35 cellular contexts compared by ENCODE assay signal in genomic region chr11:131465056-131465455, GRCh38.
"Had no signal": no experiment of that assay in that cellular context is flagged by ENCODE, and none has a peak within 500 bp of the region (broad histone marks: within the 10 kb centered on the region; RNA-seq: fewer than 3 reads in every experiment).

No MANE protein-coding gene starts in this region.

- H3K9me3 ChIP-seq: adrenal gland, ascending aorta, breast epithelium had no signal

- H3K4me1 Mint-ChIP-seq: activated B cell treated with CpG ODN at 0.5 μM for 24 hours; activated CD4-positive, alpha-beta T cell treated with anti-CD3 and anti-CD28 coated beads, Interleukin-2, amount 10 ng/mL, durations not matched to agents 24 days and 14 days; activated naive CD8-positive, alpha-beta T cell treated with anti-CD3 and anti-CD28 coated beads for 36 hours; activated T-helper 17 cell treated with anti-CD3 and anti-CD28 coated beads, Interleukin-2, amount 50 U/mL, for 72 hours had no signal

- H3K27ac Mint-ChIP-seq: activated B cell treated with CpG ODN at 0.5 μM for 24 hours; activated CD4-positive, alpha-beta memory T cell treated with anti-CD3 and anti-CD28 coated beads for 36 hours; activated CD4-positive, alpha-beta T cell treated with anti-CD3 and anti-CD28 coated beads, Interleukin-2, amount 10 ng/mL, durations not matched to agents 24 days and 14 days; activated CD8-positive, alpha-beta T cell treated with anti-CD3 and anti-CD28 coated beads for 36 hours; activated naive CD4-positive, alpha-beta T cell treated with anti-CD3 and anti-CD28 coated beads for 36 hours; activated naive CD4-positive, alpha-beta T cell treated with anti-CD3 and anti-CD28 coated beads, Interleukin-2, amount 50 U/mL, for 72 hours; activated naive CD8-positive, alpha-beta T cell treated with anti-CD3 and anti-CD28 coated beads for 36 hours; activated T-cell treated with anti-CD3 and anti-CD28 coated beads, Interleukin-2, amount 50 U/mL, for 72 hours; activated T-helper 1 cell treated with anti-CD3 and anti-CD28 coated beads, Interleukin-12 subunit alpha, Interleukin-12 subunit beta, Interleukin-2, Interleukin-4 antibody, amounts not matched to agents 30 ng/mL and 10 ng/mL and 1 ng/mL, durations not matched to agents 14 hours and 24 hours and 36 hours; activated T-helper 17 cell treated with anti-CD3 and anti-CD28 coated beads, Interleukin-2, amount 50 U/mL, for 72 hours; T-helper 1 cell treated with Interleukin-12 subunit alpha and Interleukin-12 subunit beta and Interleukin-4 antibody, amounts not matched to agents 30 μg/mL and 1 μg/mL, for 36 hours; T-helper 2 cell treated with Interferon-gamma antibody and Interleukin-4, amounts not matched to agents 5 μg/mL and 100 μg/mL, for 36 hours had no signal

- H3K36me3 ChIP-seq: adrenal gland, ascending aorta, brain microvascular endothelial cell, breast epithelium had no signal

- H3K27me3 ChIP-seq: adrenal gland, ascending aorta, brain microvascular endothelial cell had no signal

- H3K9me3 Mint-ChIP-seq: activated B cell treated with CpG ODN at 0.5 μM for 24 hours; activated CD4-positive, alpha-beta memory T cell treated with anti-CD3 and anti-CD28 coated beads for 36 hours; activated CD4-positive, alpha-beta T cell treated with anti-CD3 and anti-CD28 coated beads, Interleukin-2, amount 10 ng/mL, durations not matched to agents 24 days and 14 days; activated CD8-positive, alpha-beta T cell treated with anti-CD3 and anti-CD28 coated beads for 36 hours; activated naive CD4-positive, alpha-beta T cell treated with anti-CD3 and anti-CD28 coated beads for 36 hours; activated naive CD4-positive, alpha-beta T cell treated with anti-CD3 and anti-CD28 coated beads, Interleukin-2, amount 50 U/mL, for 72 hours; activated naive CD8-positive, alpha-beta T cell treated with anti-CD3 and anti-CD28 coated beads for 36 hours; activated T-cell treated with anti-CD3 and anti-CD28 coated beads, Interleukin-2, amount 50 U/mL, for 4 hours; activated T-cell treated with anti-CD3 and anti-CD28 coated beads, Interleukin-2, amount 50 U/mL, for 72 hours; activated T-helper 1 cell treated with anti-CD3 and anti-CD28 coated beads, Interleukin-12 subunit alpha, Interleukin-12 subunit beta, Interleukin-2, Interleukin-4 antibody, amounts not matched to agents 30 ng/mL and 10 ng/mL and 1 ng/mL, durations not matched to agents 14 hours and 24 hours and 36 hours; T-helper 1 cell treated with Interleukin-12 subunit alpha and Interleukin-12 subunit beta and Interleukin-4 antibody, amounts not matched to agents 30 μg/mL and 1 μg/mL, for 36 hours; T-helper 2 cell treated with Interferon-gamma antibody and Interleukin-4, amounts not matched to agents 5 μg/mL and 100 μg/mL, for 36 hours had no signal

- DNase-seq: activated B cell treated with CpG ODN at 0.5 μM for 24 hours; activated CD4-positive, alpha-beta memory T cell treated with anti-CD3 and anti-CD28 coated beads for 36 hours; activated CD4-positive, alpha-beta T cell treated with anti-CD3 and anti-CD28 coated beads for 4 hours; activated CD4-positive, alpha-beta T cell treated with anti-CD3 and anti-CD28 coated beads, Interleukin-2, amount 10 ng/mL, durations not matched to agents 24 days and 14 days; activated CD4-positive, alpha-beta T cell treated with anti-CD3 and anti-CD28 coated beads, Interleukin-2, amount 50 U/mL, for 1 hour; activated CD4-positive, alpha-beta T cell treated with anti-CD3 and anti-CD28 coated beads, Interleukin-2, amount 50 U/mL, for 4 hours; activated CD4-positive, CD25-positive, alpha-beta regulatory T cell treated with anti-CD3 and anti-CD28 coated beads, Interleukin-2, amount 50 U/mL, for 72 hours; activated CD8-positive, alpha-beta memory T cell treated with anti-CD3 and anti-CD28 coated beads, Interleukin-2, amount 50 U/mL, for 4 hours; activated CD8-positive, alpha-beta T cell treated with anti-CD3 and anti-CD28 coated beads for 36 hours; activated effector memory CD4-positive, alpha-beta T cell treated with anti-CD3 and anti-CD28 coated beads, Interleukin-2, amount 50 U/mL, for 16 hours; activated gamma-delta T cell treated with Interleukin-2 at 50 U/mL for 16 hours; activated naive CD4-positive, alpha-beta T cell; activated naive CD4-positive, alpha-beta T cell treated with anti-CD3 and anti-CD28 coated beads for 36 hours; activated naive CD4-positive, alpha-beta T cell treated with anti-CD3 and anti-CD28 coated beads, Interleukin-2, amount 50 U/mL, for 16 hours; activated naive CD8-positive, alpha-beta T cell treated with anti-CD3 and anti-CD28 coated beads for 36 hours; activated T-cell treated with anti-CD3 and anti-CD28 coated beads for 4 hours; activated T-cell treated with anti-CD3 and anti-CD28 coated beads, Interleukin-2, amount 50 U/mL, for 1 hour; activated T-cell treated with anti-CD3 and anti-CD28 coated beads, Interleukin-2, amount 50 U/mL, for 4 hours; activated T-cell treated with anti-CD3 and anti-CD28 coated beads, Interleukin-2, amount 50 U/mL, for 72 hours; adrenal gland; amygdala; anterior cingulate cortex; brain microvascular endothelial cell; central memory CD4-positive, alpha-beta T cell; T-helper 1 cell; T-helper 2 cell; T-helper 9 cell had no signal

- H3K36me3 Mint-ChIP-seq: activated CD4-positive, alpha-beta memory T cell treated with anti-CD3 and anti-CD28 coated beads for 36 hours; activated naive CD4-positive, alpha-beta T cell treated with anti-CD3 and anti-CD28 coated beads, Interleukin-2, amount 50 U/mL, for 72 hours; activated naive CD8-positive, alpha-beta T cell treated with anti-CD3 and anti-CD28 coated beads for 36 hours had no signal

- H3K4me3 Mint-ChIP-seq: activated B cell treated with CpG ODN at 0.5 μM for 24 hours; activated CD4-positive, alpha-beta memory T cell treated with anti-CD3 and anti-CD28 coated beads for 36 hours; activated CD4-positive, alpha-beta T cell treated with anti-CD3 and anti-CD28 coated beads, Interleukin-2, amount 10 ng/mL, durations not matched to agents 24 days and 14 days; activated CD8-positive, alpha-beta T cell treated with anti-CD3 and anti-CD28 coated beads for 36 hours; activated naive CD4-positive, alpha-beta T cell treated with anti-CD3 and anti-CD28 coated beads for 36 hours; activated naive CD8-positive, alpha-beta T cell treated with anti-CD3 and anti-CD28 coated beads for 36 hours; activated T-cell treated with anti-CD3 and anti-CD28 coated beads, Interleukin-2, amount 50 U/mL, for 4 hours; activated T-cell treated with anti-CD3 and anti-CD28 coated beads, Interleukin-2, amount 50 U/mL, for 72 hours; activated T-helper 1 cell treated with anti-CD3 and anti-CD28 coated beads, Interleukin-12 subunit alpha, Interleukin-12 subunit beta, Interleukin-2, Interleukin-4 antibody, amounts not matched to agents 30 ng/mL and 10 ng/mL and 1 ng/mL, durations not matched to agents 14 hours and 24 hours and 36 hours; activated T-helper 17 cell treated with anti-CD3 and anti-CD28 coated beads, Interleukin-2, amount 50 U/mL, for 72 hours; T-helper 1 cell treated with Interleukin-12 subunit alpha and Interleukin-12 subunit beta and Interleukin-4 antibody, amounts not matched to agents 30 μg/mL and 1 μg/mL, for 36 hours; T-helper 2 cell treated with Interferon-gamma antibody and Interleukin-4, amounts not matched to agents 5 μg/mL and 100 μg/mL, for 36 hours had no signal

- H3K4me1 ChIP-seq: adrenal gland, ascending aorta, breast epithelium had no signal

- H3K4me3 ChIP-seq: adrenal gland, ascending aorta, breast epithelium had no signal

- H3K27ac ChIP-seq: adrenal gland, ascending aorta, brain microvascular endothelial cell, breast epithelium, VCaP had no signal
